In genomic region chr13:88656751-88657150, GRCh38 we compare ENCODE assay signal across 2 cellular contexts.
TF ChIP-seq lines count a peak whose summit lies in the region.

No MANE protein-coding gene starts in this region.

TF ChIP-seq in HCT116, 20 proteins besides CTCF, POLR2A, EP300 and RAD21 (continued from another document):
- no peak for TF ChIP-seq ATF3 (IDR thresholded peaks at IDR 0.05)
- no peak for TF ChIP-seq EGR1 (IDR thresholded peaks at IDR 0.05; ENCODE audit: low read depth)
- no peak for TF ChIP-seq FOSL1 (IDR thresholded peaks at IDR 0.05; ENCODE audit: low read depth)
- no peak for TF ChIP-seq JUND (IDR thresholded peaks at IDR 0.05)
- TF ChIP-seq POLR2AphosphoS5 (IDR thresholded peaks at IDR 0.05; ENCODE audit: low read depth, low read length) = no peak
- no peak for TF ChIP-seq CBX3 (IDR thresholded peaks at IDR 0.05; ENCODE audit: low read depth)
- TF ChIP-seq ELF1 (IDR thresholded peaks at IDR 0.05; ENCODE audit: borderline replicate concordance, low read depth) = no peak
- TF ChIP-seq ZBTB33 (IDR thresholded peaks at IDR 0.05; ENCODE audit: extremely low read depth, insufficient replicate concordance, low read length) = no peak

TF ChIP-seq in SK-N-SH treated with all-trans-retinoic acid at 6 μM for 48 hours, 23 proteins besides CTCF, POLR2A, EP300 and RAD21 (continued from another document):
- TF ChIP-seq PATZ1 (CRISPR knock-in tag; IDR thresholded peaks at IDR 0.05; ENCODE audit: borderline replicate concordance) = no peak
- TF ChIP-seq ZNF70 (CRISPR knock-in tag; IDR thresholded peaks at IDR 0.05) = no peak
- TF ChIP-seq BACH2 (CRISPR knock-in tag; IDR thresholded peaks at IDR 0.05; ENCODE audit: borderline replicate concordance) = no peak
